Comparison of ENCODE assay signal across 32 cellular contexts in genomic region chr10:97773096-97773495, GRCh38. TPM values are rescaled to one million over a fixed set of nuclear protein-coding genes. Genes with fewer than 3 reads are reported as not detected.
"Had no signal": no experiment of that assay in that cellular context is flagged by ENCODE, and none has a peak within 500 bp of the region (broad histone marks: within the 10 kb centered on the region; RNA-seq: fewer than 3 reads in every experiment).

No MANE protein-coding gene starts in this region.

- H3K27me3 ChIP-seq: right atrium auricular region, testis had no signal

- H3K9me3 ChIP-seq: esophagus squamous epithelium, heart right ventricle, left ventricle myocardium inferior, lower lobe of right lung, mucosa of descending colon, prostate gland, right atrium auricular region, testis, tibial artery, vagina had no signal

- ATAC-seq: effector memory CD8-positive, alpha-beta T cell; left colon; lower lobe of right lung; mucosa of descending colon; natural killer cell treated with Interleukin-12 subunit alpha and Interleukin-12 subunit beta and Interleukin-15 and Interleukin-18, amount 100 ng/mL, for 72 hours; sciatic nerve; stimulated activated memory B cell treated with anti-CD40 and anti-IgM and Interleukin-4, amounts not matched to agents 10 μg/mL and 1 μg/mL and 100 μg/mL, for 72 hours; stimulated activated naive CD8-positive, alpha-beta T cell treated with anti-CD3 and anti-CD28 coated beads, Interleukin-15, Interleukin-2, amounts not matched to agents 100 U/mL and 50 U/mL, for 24 hours had no signal

- H3K36me3 ChIP-seq: esophagus squamous epithelium, heart right ventricle, left ventricle myocardium inferior, lower lobe of right lung, prostate gland, tibial artery, vagina had no signal

- H3K4me3 ChIP-seq: esophagus squamous epithelium, heart right ventricle, left ventricle myocardium inferior, lower lobe of right lung, mucosa of descending colon, prostate gland, right atrium auricular region, testis, tibial artery, vagina had no signal

- H3K27ac ChIP-seq: esophagus squamous epithelium, heart right ventricle, left ventricle myocardium inferior, lower lobe of right lung, prostate gland, testis, tibial artery, vagina had no signal

- DNase-seq: cortex of kidney; effector memory CD8-positive, alpha-beta T cell; erythroblast; esophagus squamous epithelium; foreskin melanocyte; glutamatergic neuron; heart right ventricle; hippocampal formation; immature natural killer cell; islet precursor cell; kidney glomerular epithelial cell; left colon; left ventricle myocardium inferior; lower lobe of right lung; naive B cell; stimulated activated CD4-positive, alpha-beta T cell treated with anti-CD3 and anti-CD28 coated beads, Interleukin-2, amount 100 ng/mL, for 24 hours; stimulated activated CD4-positive, alpha-beta T cell treated with anti-CD3 and anti-CD28 coated beads, Interleukin-4, amount 100 ng/mL, for 24 hours; stimulated activated naive CD8-positive, alpha-beta T cell treated with anti-CD3 and anti-CD28 coated beads, Interleukin-15, Interleukin-2, amounts not matched to agents 100 U/mL and 50 U/mL, for 24 hours; substantia nigra; testis; tibial artery had no signal

- H3K4me1 ChIP-seq: prostate gland had no signal

- FAIRE-seq: endometrium had no signal

RNA-seq across cellular contexts. Expression of gene SFRP5, which starts 1.3 kb away (rescaled TPM):
- total RNA-seq: dermis microvascular lymphatic vessel endothelial cell; natural killer cell treated with Interleukin-12 subunit alpha and Interleukin-12 subunit beta and Interleukin-15 and Interleukin-18, amount 100 ng/mL, for 72 hours; neural crest cell; osteoblast had no signal
- polyA plus RNA-seq: immature natural killer cell had no signal
